ENCODE assay signal across 8 cellular contexts in genomic region chr22:19756288-19757128, GRCh38. TPM values are rescaled to one million over a fixed set of nuclear protein-coding genes. Genes with fewer than 3 reads are reported as not detected.
DNase-seq lines count a peak whose midpoint lies in the region; ATAC-seq and TF ChIP-seq lines count a peak whose summit lies in the region.

No MANE protein-coding gene starts in this region.

- H3K36me3 ChIP-seq in OCI-LY7 (ENCODE audit: insufficient read depth, low read length) (no peaks in the 10 kb centered on the region), heart right ventricle (no peaks in the 10 kb centered on the region)

- intact Hi-C loops in OCI-LY7 (cut with micrococcal nuclease; ENCODE audit: unreplicated experiment) (loop anchor here (2.0 kb wide), 1 partner anchor 24 kb away; no protein-coding TSS in a partner anchor), heart right ventricle (cut with DNase I) (loop anchor here in 2 of 10 donors (10.0 kb wide), 2 partner anchors 48 to 88 kb away; no protein-coding TSS in a partner anchor)

- peaks cover 24% of the 10 kb centered on the region for H3K4me1 ChIP-seq in OCI-LY7 (ENCODE audit: insufficient read depth, low read length, poor library complexity, severe bottlenecking)
- H3K4me1 ChIP-seq in heart right ventricle: peaks cover 14 to 43% (median 35%) of the 10 kb centered on the region in 9 donors

- no peaks in the 10 kb centered on the region for H3K9me2 ChIP-seq in OCI-LY7 (ENCODE audit: insufficient read depth, low read length)

- H3K27me3 ChIP-seq in heart right ventricle: peaks cover 57 to 93% (median 83%) of the 10 kb centered on the region in 7 donors

- DNase-seq in NCI-H2107 (lab: John Stamatoyannopoulos, UW) (peak; percentile 22), NCI-H2107 treated with DMSO at 0.1 percent for 48 hours (lab: John Stamatoyannopoulos, UW; ENCODE audit: unreplicated experiment) (no peak), OCI-LY7 (ENCODE audit: low spot score) (peak; percentile 68), activated gamma-delta T cell (lab: John Stamatoyannopoulos, UW) (peak; percentile 27), heart right ventricle (peak in 1 of 2 donors; percentile 59), NCI-H2227 treated with DMSO at 0.1 percent for 48 hours (lab: John Stamatoyannopoulos, UW) (no peak), globus pallidus (ENCODE audit: low spot score) (no peak)
- peak; percentile 68 to 74 for DNase-seq in stimulated activated CD4-positive, alpha-beta T cell treated with anti-CD3 and anti-CD28 coated beads, Interleukin-2, amount 100 ng/mL, for 24 hours

- H3K79me2 ChIP-seq in OCI-LY7 (ENCODE audit: insufficient read depth, low read depth, low read length): no peaks in the 10 kb centered on the region

- CTCF ChIA-PET in OCI-LY7 (lab: Charles Lee; ENCODE audit: unreplicated experiment): interaction anchor here (0.6 to 1.9 kb wide), 3 partner anchors 16 to 1947 kb away, joined by 3 to 8 read pairs (median 3); no protein-coding TSS in a partner anchor

- no TSS peak for BruUV-seq in OCI-LY7 (replicated peaks; lab: Mats Ljungman, UMichigan)

- POLR2A ChIA-PET in OCI-LY7 (lab: Charles Lee): interaction anchor here (1.8 kb wide), 1 partner anchor 16 kb away, joined by 4 read pairs; no protein-coding TSS in a partner anchor

- H3K4me3 ChIP-seq in OCI-LY7 (ENCODE audit: low read depth, low read length, poor library complexity, severe bottlenecking) (peak overlapping the region; percentile 3), heart right ventricle (peak overlapping the region in 9 of 10 donors; percentile 2 to 37 (median 17))

- H3K4me2 ChIP-seq in OCI-LY7 (ENCODE audit: low read length): peak overlapping the region; percentile 29

- H3K27ac ChIP-seq in OCI-LY7 (ENCODE audit: low read depth, low read length, poor library complexity, severe bottlenecking) (no peak overlapping the region), heart right ventricle (no peak overlapping the region)

- TF ChIP-seq CTCF in OCI-LY7 (conservative IDR thresholded peaks at IDR 0.05; ENCODE audit: low read length) (peak; percentile 75), heart right ventricle (IDR thresholded peaks at IDR 0.05) (peak; percentile 16 to 51 (median 46))

- WGBS in heart right ventricle, 2 donors: 2 to 3% methylated on average over 64 to 76 of the region's 76 CpGs

- no peaks in the 10 kb centered on the region for H4K20me1 ChIP-seq in OCI-LY7 (ENCODE audit: insufficient read depth, low read length)

- H2AFZ ChIP-seq in OCI-LY7 (ENCODE audit: low read length): no peak overlapping the region

- H3K9me3 ChIP-seq in OCI-LY7 (ENCODE audit: low read length) (no peaks in the 10 kb centered on the region), heart right ventricle (no peaks in the 10 kb centered on the region)

- ATAC-seq in heart right ventricle: peak in 7 of 8 donors; percentile 21 to 54 (median 28)

RNA-seq across cellular contexts. Expression of gene TBX1, which starts 4.1 kb away (rescaled TPM):
- total RNA-seq in OCI-LY7 (2014; rRNA removed; shearing (Covaris generic)): not detected in 2 replicates
- total RNA-seq in OCI-LY7 (2022): 0.23 TPM in 1 of 2 replicates, not detected in the other
- 1 to 10 TPM in 5 of 10 donors, under 1 TPM in 5; 0.53 to 1.8 (median 1.0) TPM for total RNA-seq in heart right ventricle
- polyA plus RNA-seq in heart right ventricle: 1 to 10 TPM in 1 of 2 donors, under 1 TPM in 1; 0.61 to 1.0 TPM

RNA-seq across cellular contexts. Expression of gene GP1BB, which starts 33.2 kb away (rescaled TPM):
- not detected in 2 replicates for total RNA-seq in OCI-LY7 (2014; rRNA removed; shearing (Covaris generic))
- total RNA-seq in OCI-LY7 (2022) (not detected in 2 replicates), heart right ventricle (10 to 100 TPM in 1 of 10 donors, 1 to 10 TPM in 3, not detected in 6; 5.3 to 13.4 (median 6.4) TPM)
- polyA plus RNA-seq in heart right ventricle: 10 to 100 TPM; 12.4 to 56.1 TPM

RNA-seq across cellular contexts. Expression of gene SEPTIN5, which starts 42.2 kb away (rescaled TPM):
- 1.2 TPM in 1 of 2 replicates, not detected in the other for total RNA-seq in OCI-LY7 (2014; rRNA removed; shearing (Covaris generic))
- total RNA-seq in OCI-LY7 (2022) (not detected in 2 replicates), heart right ventricle (100 to 1,000 TPM in 8 of 10 donors, 10 to 100 TPM in 2; 60.9 to 218 (median 144) TPM)
- 100 to 1,000 TPM in 1 of 2 donors, 10 to 100 TPM in 1; 56.5 to 104 TPM for polyA plus RNA-seq in heart right ventricle

Comparison
In these comparisons a context has a peak if more than half of its experiments do, and no peak if none do; other contexts are left out.
1. DNase-seq: peak in NCI-H2107 (single experiment), OCI-LY7 (single experiment), activated gamma-delta T cell (single experiment) and stimulated activated CD4-positive, alpha-beta T cell treated with anti-CD3 and anti-CD28 coated beads, Interleukin-2, amount 100 ng/mL, for 24 hours (2 of 2); none in NCI-H2107 treated with DMSO at 0.1 percent for 48 hours (single experiment), NCI-H2227 treated with DMSO at 0.1 percent for 48 hours (single experiment) and globus pallidus (single experiment).
2. RNA of gene SEPTIN5, which starts 42.2 kb away (total RNA-seq): 60.9 to 218 TPM in heart right ventricle; 1.2 TPM in OCI-LY7; every median in the first group is over 10 times any median in the second.